32 cellular contexts compared by ENCODE assay signal in genomic region chr1:84037758-84038611, GRCh38. TPM values are rescaled to one million over a fixed set of nuclear protein-coding genes. Genes with fewer than 3 reads are reported as not detected.
DNase-seq lines count a peak whose midpoint lies in the region; ATAC-seq, FAIRE-seq and TF ChIP-seq lines count a peak whose summit lies in the region.
"Had no signal": no experiment of that assay in that cellular context is flagged by ENCODE, and none has a peak within 500 bp of the region (broad histone marks: within the 10 kb centered on the region; RNA-seq: fewer than 3 reads in every experiment).

No MANE protein-coding gene starts in this region.

- H3K9me3 Mint-ChIP-seq in GM23338, result 0 out of 3 replicates have a peak, but pooled peaks cover 4% of the 10 kb centered on the region
- H3K9me3 Mint-ChIP-seq: activated T-cell treated with anti-CD3 and anti-CD28 coated beads, Interleukin-2, amount 50 U/mL, for 72 hours had no signal

- BruUV-seq in K562 (replicated peaks; lab: Mats Ljungman, UMichigan) (no TSS peak), HepG2 (replicated peaks; lab: Mats Ljungman, UMichigan) (no TSS peak)

- CTCF ChIA-PET in K562 (lab: Yijun Ruan, JAX; ENCODE audit: low intra/inter-chr PET ratio), result no interaction called here
- CTCF ChIA-PET in HepG2 (lab: Yijun Ruan, JAX; ENCODE audit: low intra/inter-chr PET ratio, low total read pairs), result no interaction called here

- H3K9ac ChIP-seq in K562 (ENCODE audit: insufficient read depth in 1 of 2, low read depth in 2 of 2, low read length in 2 of 2) (no peak overlapping the region), HepG2 (ENCODE audit: insufficient read depth, low read depth, low read length) (no peak overlapping the region)
- H3K9ac ChIP-seq: BLaER1 treated with 17β-estradiol and CSF1 and Interleukin-3, amounts not matched to agents 10 nM and 100 nM had no signal

- H3K27ac ChIP-seq in GM23338 (ENCODE audit: low read depth) (no peak overlapping the region), K562 (ENCODE audit: extremely low read depth, low read depth, low read length) (no peak overlapping the region), HepG2 (ENCODE audit: extremely low read length, insufficient read depth, low read length) (no peak overlapping the region)
- H3K27ac ChIP-seq: adrenal gland; BLaER1 treated with 17β-estradiol and CSF1 and Interleukin-3, amounts not matched to agents 10 nM and 100 nM; brain microvascular endothelial cell; HL-60; neutrophil; prostate gland; thoracic aorta; vagina had no signal

- whole genome bisulfite sequencing in K562 (ENCODE audit: insufficient coverage, low coverage, missing lambda C conversion rate), result 7% methylated on average over 9 of the region's 9 CpGs
- WGBS in HepG2 (ENCODE audit: low lambda C conversion rate), result 5% methylated on average over 7 of the region's 9 CpGs

- peaks cover 17% of the 10 kb centered on the region for H3K27me3 Mint-ChIP-seq in GM23338 (ENCODE audit: insufficient read depth, low read depth, poor library complexity)

- H3K79me2 ChIP-seq in GM23338 (replicated peaks; ENCODE audit: insufficient read depth) (no peaks in the 10 kb centered on the region), K562 (ENCODE audit: control insufficient read depth, insufficient read depth, low read length) (no peaks in the 10 kb centered on the region), HepG2 (ENCODE audit: insufficient read depth, low read length) (no peaks in the 10 kb centered on the region)

- peak; percentile 21 to 23; a peak in 3 of 4 replicates for TF ChIP-seq CTCF in GM23338 (conservative IDR thresholded peaks at IDR 0.05; ENCODE audit: low read depth in 2 of 2)
- no peak for TF ChIP-seq CTCF in K562 (IDR thresholded peaks at IDR 0.05 in 2 of 3, conservative IDR thresholded peaks at IDR 0.05 in 1 of 3; ENCODE audit: insufficient read depth in 2 of 3, low read depth in 1 of 3, low read length in 3 of 3)
- peak; percentile 18; the same call in 1 of the 2 replicates for TF ChIP-seq CTCF in HepG2 (CRISPR knock-in tag; IDR thresholded peaks at IDR 0.05)

- in situ Hi-C loops in K562 (cut with MboI), result no loop called here
- in situ Hi-C loops in HepG2 (cut with HindIII; ENCODE audit: extremely low pct_ligation_motif_present, low pct_unique_long_range_greater_than_20kb), result no loop called here

- FAIRE-seq in K562 (lab: Jason Lieb, UNC), result peak; percentile 11
- no peak for FAIRE-seq in HepG2 (lab: Jason Lieb, UNC)
- FAIRE-seq: GM12892, RCC 7860 had no signal

- intact Hi-C loops in K562 (cut with micrococcal nuclease), result no loop called here
- intact Hi-C loops in HepG2 (cut with micrococcal nuclease; ENCODE audit: unreplicated experiment), result no loop called here

- POLR2A ChIA-PET in K562 (lab: Yijun Ruan, JAX) (no interaction called here), HepG2 (lab: Yijun Ruan, JAX) (no interaction called here)

- H3K4me1 ChIP-seq in GM23338 (ENCODE audit: insufficient read depth) (no peaks in the 10 kb centered on the region), K562 (replicated peaks in 1 of 2; ENCODE audit: control insufficient read depth in 2 of 2, insufficient read depth in 2 of 2, low read length in 2 of 2) (no peaks in the 10 kb centered on the region), HepG2 (ENCODE audit: insufficient read depth, low read length) (no peaks in the 10 kb centered on the region)
- H3K4me1 ChIP-seq: adrenal gland, prostate gland, vagina had no signal

- peaks cover 24% of the 10 kb centered on the region for H3K27me3 ChIP-seq in GM23338 (ENCODE audit: insufficient read depth)
- no peaks in the 10 kb centered on the region for H3K27me3 ChIP-seq in K562 (ENCODE audit: control insufficient read depth in 2 of 2, insufficient read depth in 2 of 2, low read length in 2 of 2)
- no peaks in the 10 kb centered on the region for H3K27me3 ChIP-seq in HepG2 (ENCODE audit: control insufficient read depth in 1 of 2, insufficient read depth in 2 of 2, low read length in 2 of 2)
- H3K27me3 ChIP-seq: adrenal gland; BLaER1 treated with 17β-estradiol and CSF1 and Interleukin-3, amounts not matched to agents 10 nM and 100 nM; brain microvascular endothelial cell; neutrophil; vagina had no signal

- no peaks in the 10 kb centered on the region for H3K9me1 ChIP-seq in K562 (ENCODE audit: control insufficient read depth, insufficient read depth, low read length)

- H3K36me3 Mint-ChIP-seq in GM23338 (ENCODE audit: low read depth), result no peaks in the 10 kb centered on the region

- peaks cover 2% of the 10 kb centered on the region; the same call in 2 of the 3 replicates for H3K4me1 Mint-ChIP-seq in GM23338

- no peaks in the 10 kb centered on the region for H3K9me3 ChIP-seq in K562 (replicated peaks; ENCODE audit: control insufficient read depth, insufficient read depth, low read depth, low read length)
- H3K9me3 ChIP-seq in HepG2 (ENCODE audit: low read length), result no peaks in the 10 kb centered on the region
- H3K9me3 ChIP-seq: adrenal gland, neutrophil, prostate gland, thoracic aorta, vagina had no signal

- peak; percentile 2 for DNase-seq in GM23338 (ENCODE audit: low spot score)
- DNase-seq in M059J (ENCODE audit: low read depth), result peak; percentile 51
- DNase-seq in K562 (ENCODE audit: extremely low read depth in 1 of 4, low spot score in 3 of 4), result no peak
- DNase-seq in HepG2 (ENCODE audit: low spot score), result peak; percentile 3
- DNase-seq in hepatic stellate cell (ENCODE audit: low spot score), result no peak
- DNase-seq in activated CD4-positive, alpha-beta T cell treated with anti-CD3 and anti-CD28 coated beads for 48 hours, result no peak
- no peak for DNase-seq in iPS-NIHi7 (ENCODE audit: extremely low spot score)
- no peak for DNase-seq in NCI-H2227 (lab: John Stamatoyannopoulos, UW; ENCODE audit: unreplicated experiment)
- DNase-seq: activated CD4-positive, alpha-beta T cell treated with anti-CD3 and anti-CD28 coated beads, Interleukin-2, amount 50 U/mL, for 4 hours; activated CD4-positive, CD25-positive, alpha-beta regulatory T cell; activated naive CD4-positive, alpha-beta T cell treated with anti-CD3 and anti-CD28 coated beads for 36 hours; activated T-cell treated with anti-CD3 and anti-CD28 coated beads, Interleukin-2, amount 50 U/mL, for 72 hours; adrenal gland; brain microvascular endothelial cell; COR-L47; EL; GOT3; head of caudate nucleus; mesendoderm; NCI-H1105 treated with DMSO at 0.1 percent for 48 hours; NCI-H2029; NCI-H446 treated with DMSO at 0.1 percent for 48 hours; T-helper 1 cell had no signal

- TF ChIP-seq EP300 in K562 (IDR thresholded peaks at IDR 0.05; ENCODE audit: low read length), result no peak
- no peak for TF ChIP-seq EP300 in HepG2 (IDR thresholded peaks at IDR 0.05; ENCODE audit: low read depth in 2 of 2, low read length in 2 of 2)
- TF ChIP-seq EP300 in HepG2 (CRISPR knock-in tag; IDR thresholded peaks at IDR 0.05; ENCODE audit: borderline replicate concordance), result no peak

- ATAC-seq in GM23338 (no peak), K562 (no peak), HepG2 (peak; percentile 62)
- ATAC-seq: activated T-cell treated with anti-CD3 and anti-CD28 coated beads, Interleukin-2, amount 50 U/mL, for 72 hours had no signal

- TF ChIP-seq RAD21 in K562 (CRISPR knock-in tag; conservative IDR thresholded peaks at IDR 0.05 in 1 of 2, IDR thresholded peaks at IDR 0.05 in 1 of 2) (no peak), HepG2 (CRISPR knock-in tag; IDR thresholded peaks at IDR 0.05) (no peak)

- H3K36me3 ChIP-seq in GM23338 (ENCODE audit: insufficient read depth), result no peaks in the 10 kb centered on the region
- H3K36me3 ChIP-seq in K562 (ENCODE audit: control insufficient read depth, insufficient read depth, low read length), result no peaks in the 10 kb centered on the region
- H3K36me3 ChIP-seq in HepG2 (replicated peaks in 1 of 2; ENCODE audit: control insufficient read depth in 1 of 2, insufficient read depth in 2 of 2, low read length in 2 of 2), result no peaks in the 10 kb centered on the region
- H3K36me3 ChIP-seq: adrenal gland; BLaER1 treated with 17β-estradiol and CSF1 and Interleukin-3, amounts not matched to agents 10 nM and 100 nM; brain microvascular endothelial cell; neutrophil; prostate gland; thoracic aorta; vagina had no signal

- H3K4me3 Mint-ChIP-seq in GM23338, result no peak overlapping the region
- H3K4me3 Mint-ChIP-seq: activated naive CD4-positive, alpha-beta T cell treated with anti-CD3 and anti-CD28 coated beads for 36 hours; activated T-cell treated with anti-CD3 and anti-CD28 coated beads, Interleukin-2, amount 50 U/mL, for 72 hours; stimulated activated naive CD8-positive, alpha-beta T cell treated with anti-CD3 and anti-CD28 coated beads, Interleukin-15, Interleukin-2, amounts not matched to agents 100 ng/mL and 50 ng/mL, for 24 hours had no signal

- no peaks in the 10 kb centered on the region for H4K20me1 ChIP-seq in GM23338 (replicated peaks; ENCODE audit: insufficient read depth)
- no peaks in the 10 kb centered on the region for H4K20me1 ChIP-seq in K562 (replicated peaks; ENCODE audit: control insufficient read depth, insufficient read depth, low read length)
- H4K20me1 ChIP-seq in HepG2 (ENCODE audit: insufficient read depth, low read length), result no peaks in the 10 kb centered on the region
- H4K20me1 ChIP-seq: BLaER1 treated with 17β-estradiol and CSF1 and Interleukin-3, amounts not matched to agents 10 nM and 100 nM had no signal

- H3F3A ChIP-seq in GM23338 (replicated peaks; ENCODE audit: low read depth), result no peaks in the 10 kb centered on the region

- H3K4me2 ChIP-seq in GM23338, result no peak overlapping the region
- H3K4me2 ChIP-seq in K562 (ENCODE audit: insufficient read depth, low read length), result no peak overlapping the region
- peak overlapping the region; percentile 45 for H3K4me2 ChIP-seq in HepG2 (ENCODE audit: low read depth, low read length)

- H3K9me2 ChIP-seq in GM23338 (ENCODE audit: insufficient read depth), result peaks cover 3% of the 10 kb centered on the region; the same call in 1 of the 2 replicates

- no peak overlapping the region for H3K27ac Mint-ChIP-seq in GM23338
- H3K27ac Mint-ChIP-seq: activated naive CD4-positive, alpha-beta T cell treated with anti-CD3 and anti-CD28 coated beads for 36 hours; activated T-cell treated with anti-CD3 and anti-CD28 coated beads, Interleukin-2, amount 50 U/mL, for 72 hours; stimulated activated naive CD8-positive, alpha-beta T cell treated with anti-CD3 and anti-CD28 coated beads, Interleukin-15, Interleukin-2, amounts not matched to agents 100 ng/mL and 50 ng/mL, for 24 hours had no signal

- TF ChIP-seq POLR2A in K562 (conservative IDR thresholded peaks at IDR 0.05) (no peak), HepG2 (IDR thresholded peaks at IDR 0.05; ENCODE audit: insufficient read depth in 1 of 2, low read depth in 2 of 2, low read length in 2 of 2) (no peak)

- H3K4me3 ChIP-seq in GM23338 (no peak overlapping the region), K562 (no peak overlapping the region), HepG2 (replicated peaks in 1 of 3; ENCODE audit: insufficient read depth in 1 of 3, low read depth in 2 of 3, low read length in 3 of 3) (peak overlapping the region in 2 of 3 experiments; percentile 18 to 35; a peak in 2 of 6 replicates)
- H3K4me3 ChIP-seq: adrenal gland; BLaER1 treated with 17β-estradiol and CSF1 and Interleukin-3, amounts not matched to agents 10 nM and 100 nM; prostate gland; thoracic aorta; vagina had no signal

- H2AFZ ChIP-seq in GM23338 (peak overlapping the region; percentile 23; the same call in 1 of the 2 replicates), K562 (ENCODE audit: low read depth, low read length) (no peak overlapping the region), HepG2 (ENCODE audit: low read length) (no peak overlapping the region)

RNA-seq across cellular contexts. Expression of gene TTLL7, which starts 39.1 kb away (rescaled TPM):
- 2.6 and 4.1 TPM in 2 replicates for total RNA-seq in GM23338 (2014; rRNA removed; shearing (Covaris generic))
- polyA plus RNA-seq in GM23338 (2016; fragmentation: Nextera tagmentation; extraction: Ambion mirVana), result 5.1 and 6.7 TPM in 2 replicates
- total RNA-seq in M059J (2014; rRNA removed; shearing (Covaris generic)), result 5.7 and 13.4 TPM in 2 replicates
- total RNA-seq in K562 (2011; cell fraction: chromatin; rRNA removed; ENCODE audit: low replicate concordance), result 3.6 and 9.3 TPM in 2 replicates
- 1.3 and 1.4 TPM in 2 replicates for total RNA-seq in K562 (2011; cell fraction: nucleolus; rRNA removed)
- 2.1 and 6.4 TPM in 2 replicates for total RNA-seq in K562 (2011; cell fraction: nucleoplasm; rRNA removed)
- 1.5 and 2.0 TPM in 2 replicates for total RNA-seq in K562 (2014; rRNA removed)
- 2.1 and 2.3 TPM in 2 replicates for total RNA-seq in K562 (2014; rRNA removed; fragmentation: Illumina TruSeq; extraction: Trizol)
- 1.6 and 2.6 TPM in 2 replicates for total RNA-seq in K562 (2015; rRNA removed; fragmentation: Illumina TruSeq; extraction: Trizol)
- 1.7 and 2.1 TPM in 2 replicates for total RNA-seq in K562 (2021)
- polyA plus RNA-seq in K562 (2011; rRNA removed), result 0.41 and 1.7 TPM in 2 replicates
- polyA plus RNA-seq in K562 (2011; cell fraction: cytosol; rRNA removed), result 0.24 and 0.45 TPM in 2 replicates
- polyA plus RNA-seq in K562 (2011; cell fraction: nucleus; rRNA removed), result 0.65 and 2.3 TPM in 2 replicates
- 1.7 and 2.5 TPM in 2 replicates for polyA plus RNA-seq in K562 (2012)
- polyA plus RNA-seq in K562 (2014; fragmentation: Illumina TruSeq; extraction: Trizol), result 1.5 TPM in 2 replicates
- polyA plus RNA-seq in K562 (2014; fragmentation: Nextera tagmentation; extraction: Ambion mirVana), result under 1 TPM; 0.63 to 0.78 TPM
- 0.80 and 1.2 TPM in 2 replicates for polyA plus RNA-seq in K562 (2014; rRNA removed)
- polyA minus RNA-seq in K562 (2011; rRNA and poly(A)+ RNA removed), result 0.75 and 3.4 TPM in 2 replicates
- polyA minus RNA-seq in K562 (2011; cell fraction: cytosol; rRNA and poly(A)+ RNA removed), result 1.3 TPM in 1 of 2 replicates, not detected in the other
- 0.33 and 1.8 TPM in 2 replicates for polyA minus RNA-seq in K562 (2011; cell fraction: nucleus; rRNA and poly(A)+ RNA removed)
- 0.22 and 0.38 TPM in 2 replicates for total RNA-seq in HepG2 (2016; rRNA removed; fragmentation: Illumina TruSeq; extraction: Trizol)
- total RNA-seq in HepG2 (2016; cell fraction: cytosol; rRNA removed; fragmentation: Illumina TruSeq; extraction: Trizol; ENCODE audit: low read depth), result 0.30 and 0.71 TPM in 2 replicates
- total RNA-seq in HepG2 (2016; cell fraction: insoluble cytoplasmic fraction; rRNA removed; fragmentation: Illumina TruSeq; extraction: Trizol), result 0.24 and 0.46 TPM in 2 replicates
- total RNA-seq in HepG2 (2016; cell fraction: membrane; rRNA removed; fragmentation: Illumina TruSeq; extraction: Trizol), result 0.21 and 0.37 TPM in 2 replicates
- 0.25 and 0.47 TPM in 2 replicates for total RNA-seq in HepG2 (2016; cell fraction: nucleus; rRNA removed; fragmentation: Illumina TruSeq; extraction: Trizol)
- polyA plus RNA-seq in HepG2 (2011; rRNA removed), result 0.07 and 0.13 TPM in 2 replicates
- polyA plus RNA-seq in HepG2 (2011; cell fraction: cytosol; rRNA removed), result 0.04 and 0.10 TPM in 2 replicates
- 0.08 and 0.19 TPM in 2 replicates for polyA plus RNA-seq in HepG2 (2011; cell fraction: nucleus; rRNA removed)
- polyA plus RNA-seq in HepG2 (2012), result 0.20 TPM in 1 of 2 replicates, not detected in the other
- not detected in 2 replicates for polyA plus RNA-seq in HepG2 (2016; cell fraction: cytosol; fragmentation: Illumina TruSeq; extraction: Trizol; ENCODE audit: low read depth)
- 0.29 and 0.39 TPM in 2 replicates for polyA plus RNA-seq in HepG2 (2016; cell fraction: insoluble cytoplasmic fraction; fragmentation: Illumina TruSeq; extraction: Trizol; ENCODE audit: low read depth)
- 0.14 TPM in 1 of 2 replicates, not detected in the other for polyA plus RNA-seq in HepG2 (2016; cell fraction: membrane; fragmentation: Illumina TruSeq; extraction: Trizol; ENCODE audit: low read depth)
- polyA plus RNA-seq in HepG2 (2016; cell fraction: nucleus; fragmentation: Illumina TruSeq; extraction: Trizol; ENCODE audit: insufficient read depth, low read depth), result 0.44 and 0.72 TPM in 2 replicates
- polyA minus RNA-seq in HepG2 (2011; rRNA and poly(A)+ RNA removed; ENCODE audit: low replicate concordance), result 0.35 TPM in 1 of 2 replicates, not detected in the other
- not detected in 2 replicates for polyA minus RNA-seq in HepG2 (2011; cell fraction: cytosol; rRNA and poly(A)+ RNA removed)
- polyA minus RNA-seq in HepG2 (2011; cell fraction: nucleus; rRNA and poly(A)+ RNA removed), result not detected in 2 replicates
- total RNA-seq: activated naive CD4-positive, alpha-beta T cell treated with anti-CD3 and anti-CD28 coated beads for 36 hours had no signal

Comparison
In these comparisons a context has a peak if more than half of its experiments do, and no peak if none do; other contexts are left out.
1. DNase-seq: peak in GM23338 (single experiment), M059J (single experiment) and HepG2 (single experiment); none in K562 (0 of 4), hepatic stellate cell (single experiment), activated CD4-positive, alpha-beta T cell treated with anti-CD3 and anti-CD28 coated beads for 48 hours (single experiment), iPS-NIHi7 (single experiment) and NCI-H2227 (single experiment).
2. H3K4me3 ChIP-seq: peak in HepG2 (2 of 3); none in GM23338 (single experiment) and K562 (single experiment).
3. CTCF ChIP-seq: peak in GM23338 (2 of 2) and HepG2 (single experiment); none in K562 (0 of 3).